ENCODE assay signal across 18 cellular contexts in the genomic region with DNA sequence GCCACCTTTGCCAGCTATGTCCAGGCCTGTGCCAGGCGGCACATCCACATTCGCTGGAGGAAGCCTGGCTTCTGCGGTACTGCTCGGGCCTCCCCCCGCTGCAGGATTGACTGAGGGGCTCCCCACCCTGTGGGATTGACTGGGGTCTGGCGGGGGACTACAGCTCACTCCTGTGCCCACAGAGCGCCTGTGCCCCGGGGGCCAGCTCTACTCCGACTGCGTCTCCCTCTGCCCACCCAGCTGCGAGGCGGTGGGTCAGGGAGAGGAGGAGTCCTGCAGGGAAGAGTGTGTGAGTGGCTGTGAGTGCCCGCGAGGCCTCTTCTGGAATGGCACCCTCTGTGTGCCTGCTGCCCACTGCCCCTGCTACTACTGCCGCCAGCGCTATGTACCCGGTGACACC. TPM values are rescaled to one million over a fixed set of nuclear protein-coding genes. Genes with fewer than 3 reads are reported as not detected.
DNase-seq lines count a peak whose midpoint lies in the region; ATAC-seq and TF ChIP-seq lines count a peak whose summit lies in the region.
"Had no signal": no experiment of that assay in that cellular context is flagged by ENCODE, and none has a peak within 500 bp of the region (broad histone marks: within the 10 kb centered on the region; RNA-seq: fewer than 3 reads in every experiment).

No MANE protein-coding gene starts in this region.

- H2AFZ ChIP-seq in neuronal stem cell (ENCODE audit: low read length), result no peak overlapping the region

- no peaks in the 10 kb centered on the region for H3K27me3 ChIP-seq in right cardiac atrium (ENCODE audit: control insufficient read depth, insufficient read depth)
- peaks cover 0 to 8% (median 0%) of the 10 kb centered on the region in 7 donors for H3K27me3 ChIP-seq in heart right ventricle
- H3K27me3 ChIP-seq in neuronal stem cell (ENCODE audit: control insufficient read depth in 3 of 3, insufficient read depth in 3 of 3, low read depth in 1 of 3, low read length in 3 of 3), result peaks cover 0 to 4% (median 0%) of the 10 kb centered on the region in 3 experiments

- peak; percentile 27 for DNase-seq in activated naive CD8-positive, alpha-beta T cell treated with anti-CD3 and anti-CD28 coated beads, Interleukin-2, amount 10 ng/mL, durations not matched to agents 7 days and 5 days
- DNase-seq in activated naive CD8-positive, alpha-beta T cell treated with anti-CD3 and anti-CD28 coated beads for 36 hours, result no peak
- DNase-seq in right cardiac atrium (peak in 2 of 3 donors; percentile 36 to 47), heart right ventricle (no peak), chondrocyte (ENCODE audit: low spot score) (peak; percentile 88), neuronal stem cell (ENCODE audit: low spot score) (no peak)
- DNase-seq: AML-193; Caco-2; CD4-positive, alpha-beta T cell; DMS153; DMS79; GDM1; GOT3; H9 had no signal

- H3K4me3 ChIP-seq in right cardiac atrium (ENCODE audit: low read length), result no peak overlapping the region
- no peak overlapping the region for H3K4me3 ChIP-seq in heart right ventricle
- H3K4me3 ChIP-seq in neuronal stem cell (ENCODE audit: low read length in 2 of 2), result no peak overlapping the region
- H3K4me3 ChIP-seq: A549 had no signal

- H2AK5ac ChIP-seq in neuronal stem cell (ENCODE audit: low read depth, low read length), result peak overlapping the region; percentile 73

- H3K4ac ChIP-seq in neuronal stem cell (ENCODE audit: low read length), result no peak overlapping the region

- H3K36me3 Mint-ChIP-seq in activated naive CD8-positive, alpha-beta T cell treated with anti-CD3 and anti-CD28 coated beads, Interleukin-2, amount 10 ng/mL, durations not matched to agents 7 days and 5 days, result no peaks in the 10 kb centered on the region
- no peaks in the 10 kb centered on the region for H3K36me3 Mint-ChIP-seq in activated naive CD8-positive, alpha-beta T cell treated with anti-CD3 and anti-CD28 coated beads for 36 hours
- no peaks in the 10 kb centered on the region for H3K36me3 Mint-ChIP-seq in chondrocyte (ENCODE audit: low read depth)

- no peak overlapping the region for H3K4me3 Mint-ChIP-seq in activated naive CD8-positive, alpha-beta T cell treated with anti-CD3 and anti-CD28 coated beads, Interleukin-2, amount 10 ng/mL, durations not matched to agents 7 days and 5 days
- no peak overlapping the region for H3K4me3 Mint-ChIP-seq in activated naive CD8-positive, alpha-beta T cell treated with anti-CD3 and anti-CD28 coated beads for 36 hours
- H3K4me3 Mint-ChIP-seq in chondrocyte (ENCODE audit: unreplicated experiment), result no peak overlapping the region
- H3K4me3 Mint-ChIP-seq: CD4-positive, alpha-beta T cell; H9 had no signal

- no peak overlapping the region for H2BK120ac ChIP-seq in neuronal stem cell (ENCODE audit: low read depth, low read length)

- peak overlapping the region; percentile 18 for H2BK15ac ChIP-seq in neuronal stem cell (ENCODE audit: low read length)

- POLR2A ChIA-PET in activated naive CD8-positive, alpha-beta T cell treated with anti-CD3 and anti-CD28 coated beads, Interleukin-2, amount 10 ng/mL, durations not matched to agents 7 days and 5 days (lab: Charles Lee), result interaction anchor here (2.3 kb wide), 1 partner anchor 8 kb away, joined by 7 read pairs; the partner anchor contains the start of gene ZNF467

- TF ChIP-seq CTCF in heart right ventricle (IDR thresholded peaks at IDR 0.05) (no peak), chondrocyte (IDR thresholded peaks at IDR 0.05) (no peak)

- H3K9me3 Mint-ChIP-seq in activated naive CD8-positive, alpha-beta T cell treated with anti-CD3 and anti-CD28 coated beads, Interleukin-2, amount 10 ng/mL, durations not matched to agents 7 days and 5 days, result no peaks in the 10 kb centered on the region
- H3K9me3 Mint-ChIP-seq in activated naive CD8-positive, alpha-beta T cell treated with anti-CD3 and anti-CD28 coated beads for 36 hours, result no peaks in the 10 kb centered on the region
- H3K9me3 Mint-ChIP-seq in chondrocyte (ENCODE audit: low read depth), result no peaks in the 10 kb centered on the region
- H3K9me3 Mint-ChIP-seq: CD4-positive, alpha-beta T cell; H9 had no signal

- H3K27ac ChIP-seq in right cardiac atrium (ENCODE audit: low read length) (no peak overlapping the region), heart right ventricle (no peak overlapping the region), neuronal stem cell (replicated peaks; ENCODE audit: low read length) (no peak overlapping the region)
- H3K27ac ChIP-seq: 22Rv1, A549, C4-2B had no signal

- no peaks in the 10 kb centered on the region for H3K4me1 Mint-ChIP-seq in activated naive CD8-positive, alpha-beta T cell treated with anti-CD3 and anti-CD28 coated beads, Interleukin-2, amount 10 ng/mL, durations not matched to agents 7 days and 5 days
- peaks cover 2% of the 10 kb centered on the region for H3K4me1 Mint-ChIP-seq in activated naive CD8-positive, alpha-beta T cell treated with anti-CD3 and anti-CD28 coated beads for 36 hours
- peaks cover 4% of the 10 kb centered on the region for H3K4me1 Mint-ChIP-seq in chondrocyte (ENCODE audit: low read depth)

- 93% methylated on average over 17 of the region's 17 CpGs for WGBS in right cardiac atrium
- 96 to 99% methylated on average over 17 of the region's 17 CpGs for WGBS in heart right ventricle, 2 donors
- WGBS in neuronal stem cell (ENCODE audit: extremely low coverage in 2 of 2, insufficient read length in 2 of 2, insufficient replicate concordance in 1 of 2), 2 donors, result no CpG with 5 or more reads among the region's 17 CpGs

- no peak overlapping the region for H3K4me2 ChIP-seq in neuronal stem cell (ENCODE audit: insufficient read depth, low read length, poor library complexity, severe bottlenecking)
- H3K4me2 ChIP-seq: A549 had no signal

- no peak overlapping the region for H4K8ac ChIP-seq in neuronal stem cell (ENCODE audit: low read depth, low read length)

- peaks cover 15% of the 10 kb centered on the region for H3K27me3 Mint-ChIP-seq in activated naive CD8-positive, alpha-beta T cell treated with anti-CD3 and anti-CD28 coated beads, Interleukin-2, amount 10 ng/mL, durations not matched to agents 7 days and 5 days
- no peaks in the 10 kb centered on the region for H3K27me3 Mint-ChIP-seq in activated naive CD8-positive, alpha-beta T cell treated with anti-CD3 and anti-CD28 coated beads for 36 hours
- no peaks in the 10 kb centered on the region for H3K27me3 Mint-ChIP-seq in chondrocyte (ENCODE audit: low read depth)
- H3K27me3 Mint-ChIP-seq: CD4-positive, alpha-beta T cell had no signal

- H3K79me1 ChIP-seq in neuronal stem cell (ENCODE audit: low read depth, low read length), result no peaks in the 10 kb centered on the region

- H3K9ac ChIP-seq in neuronal stem cell (ENCODE audit: low read depth, low read length, poor library complexity), result peak overlapping the region; percentile 84

- H3K23ac ChIP-seq in neuronal stem cell (ENCODE audit: low read depth, low read length, poor library complexity), result peak overlapping the region; percentile 68

- H2BK12ac ChIP-seq in neuronal stem cell (ENCODE audit: low read length), result peak overlapping the region; percentile 31

- no peak overlapping the region for H3K27ac Mint-ChIP-seq in activated naive CD8-positive, alpha-beta T cell treated with anti-CD3 and anti-CD28 coated beads, Interleukin-2, amount 10 ng/mL, durations not matched to agents 7 days and 5 days
- H3K27ac Mint-ChIP-seq in activated naive CD8-positive, alpha-beta T cell treated with anti-CD3 and anti-CD28 coated beads for 36 hours, result no peak overlapping the region
- no peak overlapping the region for H3K27ac Mint-ChIP-seq in chondrocyte (ENCODE audit: unreplicated experiment)
- H3K27ac Mint-ChIP-seq: CD4-positive, alpha-beta T cell; H9 had no signal

- H4K91ac ChIP-seq in neuronal stem cell (ENCODE audit: low read depth, low read length, poor library complexity), result no peak overlapping the region

- no peak for ATAC-seq in activated naive CD8-positive, alpha-beta T cell treated with anti-CD3 and anti-CD28 coated beads, Interleukin-2, amount 10 ng/mL, durations not matched to agents 7 days and 5 days (ENCODE audit: low read depth)
- ATAC-seq in right cardiac atrium, result no peak
- no peak for ATAC-seq in heart right ventricle
- no peak for ATAC-seq in GM21825 (IDR thresholded peaks at IDR 0.05; ENCODE audit: unreplicated experiment)
- ATAC-seq: A549 had no signal

- H3K36me3 ChIP-seq in heart right ventricle (no peaks in the 10 kb centered on the region), neuronal stem cell (replicated peaks in 1 of 2; ENCODE audit: control insufficient read depth in 2 of 2, insufficient read depth in 2 of 2, low read length in 2 of 2) (no peaks in the 10 kb centered on the region)

- H3K18ac ChIP-seq in neuronal stem cell (ENCODE audit: low read length), result peak overlapping the region; percentile 74

- intact Hi-C loops in right cardiac atrium (cut with DNase I) (no loop called here), heart right ventricle (cut with DNase I) (no loop called here)

- peak overlapping the region; percentile 48 for H2BK5ac ChIP-seq in neuronal stem cell (ENCODE audit: low read length)

- H3K9me3 ChIP-seq in right cardiac atrium (ENCODE audit: control insufficient read depth, low read length), result no peaks in the 10 kb centered on the region
- H3K9me3 ChIP-seq in heart right ventricle, result no peaks in the 10 kb centered on the region
- H3K9me3 ChIP-seq in neuronal stem cell (replicated peaks in 1 of 2; ENCODE audit: control insufficient read depth in 2 of 2, insufficient read depth in 1 of 2, low read depth in 1 of 2, low read length in 2 of 2), result no peaks in the 10 kb centered on the region
- H3K9me3 ChIP-seq: A549, Caco-2 had no signal

- no peak overlapping the region for H3K14ac ChIP-seq in neuronal stem cell (ENCODE audit: low read length)

- H3K4me1 ChIP-seq in right cardiac atrium (ENCODE audit: control insufficient read depth, insufficient read depth, low read length) (peaks cover 2% of the 10 kb centered on the region), heart right ventricle (peaks cover 0 to 36% (median 19%) of the 10 kb centered on the region in 9 donors), neuronal stem cell (ENCODE audit: control insufficient read depth in 2 of 2, insufficient read depth in 1 of 2, low read depth in 1 of 2, low read length in 2 of 2) (peaks cover 4 to 42% of the 10 kb centered on the region in 2 donors)
- H3K4me1 ChIP-seq: A549, Caco-2 had no signal

RNA-seq across cellular contexts. Expression of gene ZNF467, which starts 6.7 kb away (rescaled TPM):
- total RNA-seq in activated naive CD8-positive, alpha-beta T cell treated with anti-CD3 and anti-CD28 coated beads, Interleukin-2, amount 10 ng/mL, durations not matched to agents 7 days and 5 days, result 1 to 10 TPM in 1 of 2 experiments, under 1 TPM in 1; 0.83 to 1.0 TPM
- under 1 TPM; 0.21 to 0.22 TPM for total RNA-seq in activated naive CD8-positive, alpha-beta T cell treated with anti-CD3 and anti-CD28 coated beads for 36 hours
- 10 to 100 TPM; 10.4 to 15.6 (median 11.6) TPM for total RNA-seq in right cardiac atrium
- 6.6 TPM for polyA plus RNA-seq in right cardiac atrium
- 1 to 10 TPM; 2.2 to 7.3 (median 4.6) TPM for total RNA-seq in heart right ventricle
- 10 to 100 TPM in 1 of 2 donors, 1 to 10 TPM in 1; 5.7 to 10.5 TPM for polyA plus RNA-seq in heart right ventricle
- total RNA-seq in chondrocyte, result 2.3 to 3.5 TPM (median 3.1 TPM) in 3 replicates
- polyA plus RNA-seq in neuronal stem cell (2013, experiment 1 of 2), result 6.2 TPM
- 6.1 TPM for polyA plus RNA-seq in neuronal stem cell (2013, experiment 2 of 2)

RNA-seq across cellular contexts. Expression of gene ZNF862, which starts 58.1 kb away (rescaled TPM):
- 10 to 100 TPM; 44.1 to 45.6 TPM for total RNA-seq in activated naive CD8-positive, alpha-beta T cell treated with anti-CD3 and anti-CD28 coated beads, Interleukin-2, amount 10 ng/mL, durations not matched to agents 7 days and 5 days
- total RNA-seq in activated naive CD8-positive, alpha-beta T cell treated with anti-CD3 and anti-CD28 coated beads for 36 hours, result 1 to 10 TPM; 5.9 to 7.0 TPM
- 10 to 100 TPM in 3 of 4 donors, 1 to 10 TPM in 1; 9.0 to 15.9 (median 14.2) TPM for total RNA-seq in right cardiac atrium
- polyA plus RNA-seq in right cardiac atrium, result 7.8 TPM
- total RNA-seq in heart right ventricle, result 10 to 100 TPM in 6 of 10 donors, 1 to 10 TPM in 4; 7.4 to 13.3 (median 10.5) TPM
- 1 to 10 TPM; 3.9 to 9.6 TPM for polyA plus RNA-seq in heart right ventricle
- 15.9 to 17.6 TPM (median 16.3 TPM) in 3 replicates for total RNA-seq in chondrocyte
- polyA plus RNA-seq in neuronal stem cell (2013, experiment 1 of 2), result 7.1 TPM
- polyA plus RNA-seq in neuronal stem cell (2013, experiment 2 of 2), result 6.8 TPM

Comparison
In these comparisons a context has a peak if more than half of its experiments do, and no peak if none do; other contexts are left out.
1. DNase-seq: peak in activated naive CD8-positive, alpha-beta T cell treated with anti-CD3 and anti-CD28 coated beads, Interleukin-2, amount 10 ng/mL, durations not matched to agents 7 days and 5 days (single experiment), right cardiac atrium (2 of 3) and chondrocyte (single experiment); none in activated naive CD8-positive, alpha-beta T cell treated with anti-CD3 and anti-CD28 coated beads for 36 hours (single experiment), heart right ventricle (0 of 2) and neuronal stem cell (single experiment).